Comparison of ENCODE assay signal across 9 cellular contexts in genomic region chr19:35774274-35775045, GRCh38. TPM values are rescaled to one million over a fixed set of nuclear protein-coding genes. Genes with fewer than 3 reads are reported as not detected.
A peak's percentile ranks its signal among the peaks of the same experiment; 100 is the strongest.
DNase-seq lines count a peak whose midpoint lies in the region; ATAC-seq and TF ChIP-seq lines count a peak whose summit lies in the region.
"Had no signal": no experiment of that assay in that cellular context is flagged by ENCODE, and none has a peak within 500 bp of the region (broad histone marks: within the 10 kb centered on the region; RNA-seq: fewer than 3 reads in every experiment).

No MANE protein-coding gene starts in this region.

- H3K79me2 ChIP-seq in SK-N-SH (ENCODE audit: insufficient read depth) = peaks cover 13% of the 10 kb centered on the region; the same call in 1 of the 2 replicates

- H3K4me1 ChIP-seq in SK-N-SH (ENCODE audit: control insufficient read depth in 1 of 2, insufficient read depth in 2 of 2, low read depth in 1 of 2, low read length in 1 of 2) (peaks cover 0 to 12% of the 10 kb centered on the region in 2 experiments; a peak in 2 of 4 replicates), left ventricle myocardium inferior (peaks cover 21% of the 10 kb centered on the region)
- H3K4me1 ChIP-seq: pancreas had no signal

- peaks cover 4% of the 10 kb centered on the region for H3K36me3 Mint-ChIP-seq in T-helper 1 cell treated with Interleukin-12 subunit alpha and Interleukin-12 subunit beta and Interleukin-4 antibody, amounts not matched to agents 30 μg/mL and 1 μg/mL, for 36 hours (ENCODE audit: low read depth)
- H3K36me3 Mint-ChIP-seq in stimulated activated naive B cell treated with anti-CD40 and anti-IgM and Interleukin-4, amounts not matched to agents 10 μg/mL and 1 μg/mL and 100 μg/mL, for 72 hours = no peaks in the 10 kb centered on the region

- POLR2A ChIA-PET in SK-N-SH (lab: Yijun Ruan, JAX) = interaction anchor here (0.6 kb wide), 2 partner anchors 12 to 131 kb away, joined by 3 to 5 read pairs; no protein-coding TSS in a partner anchor

- TF ChIP-seq EP300 in SK-N-SH (IDR thresholded peaks at IDR 0.05; ENCODE audit: borderline replicate concordance in 1 of 2, low read depth in 1 of 2, low read length in 1 of 2) = no peak

- H3K4me3 Mint-ChIP-seq in T-helper 1 cell treated with Interleukin-12 subunit alpha and Interleukin-12 subunit beta and Interleukin-4 antibody, amounts not matched to agents 30 μg/mL and 1 μg/mL, for 36 hours = peak overlapping the region; percentile 87
- peak overlapping the region; percentile 76 to 81 for H3K4me3 Mint-ChIP-seq in stimulated activated naive B cell treated with anti-CD40 and anti-IgM and Interleukin-4, amounts not matched to agents 10 μg/mL and 1 μg/mL and 100 μg/mL, for 72 hours

- H3K27me3 Mint-ChIP-seq in T-helper 1 cell treated with Interleukin-12 subunit alpha and Interleukin-12 subunit beta and Interleukin-4 antibody, amounts not matched to agents 30 μg/mL and 1 μg/mL, for 36 hours (ENCODE audit: low read depth) = no peaks in the 10 kb centered on the region
- H3K27me3 Mint-ChIP-seq in stimulated activated naive B cell treated with anti-CD40 and anti-IgM and Interleukin-4, amounts not matched to agents 10 μg/mL and 1 μg/mL and 100 μg/mL, for 72 hours = no peaks in the 10 kb centered on the region

- TF ChIP-seq CTCF in SK-N-SH (IDR thresholded peaks at IDR 0.05) (no peak), left ventricle myocardium inferior (IDR thresholded peaks at IDR 0.05; ENCODE audit: borderline replicate concordance) (no peak)

- H3K36me3 ChIP-seq in SK-N-SH (replicated peaks in 1 of 2; ENCODE audit: control insufficient read depth in 1 of 2, insufficient read depth in 2 of 2, low read length in 1 of 2) (no peaks in the 10 kb centered on the region), left ventricle myocardium inferior (no peaks in the 10 kb centered on the region)
- H3K36me3 ChIP-seq: pancreas had no signal

- H3K27ac ChIP-seq in SK-N-SH (ENCODE audit: low read depth in 2 of 2, low read length in 1 of 2) = no peak overlapping the region
- no peak overlapping the region for H3K27ac ChIP-seq in left ventricle myocardium inferior (replicated peaks)
- H3K27ac ChIP-seq: pancreas had no signal

- peak overlapping the region; percentile 76; the same call in 1 of the 2 replicates for H2AFZ ChIP-seq in SK-N-SH (ENCODE audit: low read depth)

- TF ChIP-seq RAD21 in SK-N-SH (IDR thresholded peaks at IDR 0.05; ENCODE audit: low read length) = no peak

- H3K4me3 ChIP-seq in SK-N-SH (ENCODE audit: low read depth in 2 of 2, low read length in 1 of 2) (peak overlapping the region; percentile 59 to 76), left ventricle myocardium inferior (peak overlapping the region; percentile 94)

- 10% methylated on average over 14 of the region's 16 CpGs for WGBS in SK-N-SH (ENCODE audit: low lambda C conversion rate)

- no peak overlapping the region for H3K9ac ChIP-seq in SK-N-SH

- H3K9me2 ChIP-seq in SK-N-SH = no peaks in the 10 kb centered on the region

- no peaks in the 10 kb centered on the region for H4K20me1 ChIP-seq in SK-N-SH (ENCODE audit: insufficient read depth)

- H3K9me3 Mint-ChIP-seq in T-helper 1 cell treated with Interleukin-12 subunit alpha and Interleukin-12 subunit beta and Interleukin-4 antibody, amounts not matched to agents 30 μg/mL and 1 μg/mL, for 36 hours = no peaks in the 10 kb centered on the region
- H3K9me3 Mint-ChIP-seq in stimulated activated naive B cell treated with anti-CD40 and anti-IgM and Interleukin-4, amounts not matched to agents 10 μg/mL and 1 μg/mL and 100 μg/mL, for 72 hours = no peaks in the 10 kb centered on the region

- CTCF ChIA-PET in SK-N-SH (lab: Yijun Ruan, JAX) = interaction anchor here (1.1 kb wide), 1 partner anchor 157 kb away, joined by 3 read pairs; no protein-coding TSS in a partner anchor

- intact Hi-C loops in left ventricle myocardium inferior (cut with micrococcal nuclease) = no loop called here

- peaks cover 21% of the 10 kb centered on the region for H3K4me1 Mint-ChIP-seq in T-helper 1 cell treated with Interleukin-12 subunit alpha and Interleukin-12 subunit beta and Interleukin-4 antibody, amounts not matched to agents 30 μg/mL and 1 μg/mL, for 36 hours (ENCODE audit: low read depth)
- H3K4me1 Mint-ChIP-seq in stimulated activated naive B cell treated with anti-CD40 and anti-IgM and Interleukin-4, amounts not matched to agents 10 μg/mL and 1 μg/mL and 100 μg/mL, for 72 hours = peaks cover 8 to 13% of the 10 kb centered on the region in 2 donors

- peaks cover 8% of the 10 kb centered on the region for H3F3A ChIP-seq in SK-N-SH (replicated peaks; ENCODE audit: insufficient read depth)

- peak overlapping the region; percentile 90 for H3K4me2 ChIP-seq in SK-N-SH

- H3K27ac Mint-ChIP-seq in T-helper 1 cell treated with Interleukin-12 subunit alpha and Interleukin-12 subunit beta and Interleukin-4 antibody, amounts not matched to agents 30 μg/mL and 1 μg/mL, for 36 hours = no peak overlapping the region
- H3K27ac Mint-ChIP-seq in stimulated activated naive B cell treated with anti-CD40 and anti-IgM and Interleukin-4, amounts not matched to agents 10 μg/mL and 1 μg/mL and 100 μg/mL, for 72 hours = no peak overlapping the region

- DNase-seq in T-helper 1 cell (no peak), SK-N-SH (no peak), left ventricle myocardium inferior (no peak), NCI-H345 treated with DMSO at 0.1 percent for 48 hours (lab: John Stamatoyannopoulos, UW; ENCODE audit: unreplicated experiment) (no peak), COR-L47 (lab: John Stamatoyannopoulos, UW) (no peak), LoVo (ENCODE audit: low spot score) (no peak)
- DNase-seq in stimulated activated naive B cell treated with anti-CD40 and anti-IgM and Interleukin-4, amounts not matched to agents 10 μg/mL and 1 μg/mL and 100 μg/mL, for 72 hours = no peak

- ATAC-seq in stimulated activated naive B cell treated with anti-CD40 and anti-IgM and Interleukin-4, amounts not matched to agents 10 μg/mL and 1 μg/mL and 100 μg/mL, for 72 hours (replicated peaks) = no peak

- H3K27me3 ChIP-seq in SK-N-SH (ENCODE audit: insufficient read depth) = no peaks in the 10 kb centered on the region
- H3K27me3 ChIP-seq in left ventricle myocardium inferior (ENCODE audit: low read depth) = no peaks in the 10 kb centered on the region
- H3K27me3 ChIP-seq: pancreas had no signal

- no peaks in the 10 kb centered on the region for H3K9me3 ChIP-seq in SK-N-SH
- H3K9me3 ChIP-seq in left ventricle myocardium inferior (replicated peaks) = no peaks in the 10 kb centered on the region
- H3K9me3 ChIP-seq: pancreas had no signal

TF ChIP-seq in SK-N-SH, 30 proteins besides CTCF, POLR2A, EP300 and RAD21:
- TF ChIP-seq NRF1 (IDR thresholded peaks at IDR 0.05; ENCODE audit: low read depth, low read length) (no peak), GATA2 (CRISPR knock-in tag; IDR thresholded peaks at IDR 0.05) (no peak), MXI1 (IDR thresholded peaks at IDR 0.05; ENCODE audit: low read depth, low read length) (no peak), CHD2 (IDR thresholded peaks at IDR 0.05; ENCODE audit: low read length, partially characterized antibody) (no peak)
TF ChIP-seq in SK-N-SH: peak in this region for 0.

RNA-seq across cellular contexts. Expression of gene ARHGAP33, which starts 0.9 kb away (rescaled TPM):
- 6.5 and 7.8 TPM in 2 replicates for polyA plus RNA-seq in SK-N-SH (2012; rRNA removed)
- polyA plus RNA-seq in SK-N-SH (2012; cell fraction: cytosol; rRNA removed) = 1.7 and 3.8 TPM in 2 replicates
- 46.4 and 70.7 TPM in 2 replicates for polyA plus RNA-seq in SK-N-SH (2012; cell fraction: nucleus; rRNA removed)
- 3.8 TPM for total RNA-seq in left ventricle myocardium inferior

RNA-seq across cellular contexts. Expression of gene PROSER3, which starts 16.5 kb away (rescaled TPM):
- 12.3 and 12.5 TPM in 2 replicates for polyA plus RNA-seq in SK-N-SH (2012; rRNA removed)
- polyA plus RNA-seq in SK-N-SH (2012; cell fraction: cytosol; rRNA removed) = 6.8 and 8.8 TPM in 2 replicates
- polyA plus RNA-seq in SK-N-SH (2012; cell fraction: nucleus; rRNA removed) = 76.0 and 114 TPM in 2 replicates
- 4.8 TPM for total RNA-seq in left ventricle myocardium inferior

RNA-seq across cellular contexts. Expression of gene HSPB6, which starts 17.6 kb away (rescaled TPM):
- polyA plus RNA-seq in SK-N-SH (2012; rRNA removed) = 0.10 and 0.43 TPM in 2 replicates
- polyA plus RNA-seq in SK-N-SH (2012; cell fraction: cytosol; rRNA removed) = 0.10 and 0.21 TPM in 2 replicates
- polyA plus RNA-seq in SK-N-SH (2012; cell fraction: nucleus; rRNA removed) = 0.12 and 0.14 TPM in 2 replicates
- 899 TPM for total RNA-seq in left ventricle myocardium inferior

RNA-seq across cellular contexts. Expression of gene LIN37, which starts 26.1 kb away (rescaled TPM):
- 21.1 and 25.2 TPM in 2 replicates for polyA plus RNA-seq in SK-N-SH (2012; rRNA removed)
- 7.1 and 11.0 TPM in 2 replicates for polyA plus RNA-seq in SK-N-SH (2012; cell fraction: cytosol; rRNA removed)
- 68.2 and 85.3 TPM in 2 replicates for polyA plus RNA-seq in SK-N-SH (2012; cell fraction: nucleus; rRNA removed)
- 6.2 TPM for total RNA-seq in left ventricle myocardium inferior

RNA-seq across cellular contexts. Expression of gene PSENEN, which starts 29.0 kb away (rescaled TPM):
- polyA plus RNA-seq in SK-N-SH (2012; rRNA removed) = 66.3 and 99.2 TPM in 2 replicates
- polyA plus RNA-seq in SK-N-SH (2012; cell fraction: cytosol; rRNA removed) = 61.7 and 73.5 TPM in 2 replicates
- polyA plus RNA-seq in SK-N-SH (2012; cell fraction: nucleus; rRNA removed) = 29.1 and 42.7 TPM in 2 replicates
- total RNA-seq in left ventricle myocardium inferior = 43.1 TPM
